In genomic region chr13:30581582-30581981, GRCh38 we compare ENCODE assay signal across 11 cellular contexts. TPM values are rescaled to one million over a fixed set of nuclear protein-coding genes. Genes with fewer than 3 reads are reported as not detected.
DNase-seq lines count a peak whose midpoint lies in the region; ATAC-seq and TF ChIP-seq lines count a peak whose summit lies in the region.
"Had no signal": no experiment of that assay in that cellular context is flagged by ENCODE, and none has a peak within 500 bp of the region (broad histone marks: within the 10 kb centered on the region; RNA-seq: fewer than 3 reads in every experiment).

No MANE protein-coding gene starts in this region.

- H3K4me3 Mint-ChIP-seq in activated CD4-positive, alpha-beta T cell treated with anti-CD3 and anti-CD28 coated beads for 36 hours: no peak overlapping the region
- no peak overlapping the region for H3K4me3 Mint-ChIP-seq in osteocyte (ENCODE audit: unreplicated experiment)
- H3K4me3 Mint-ChIP-seq: mesothelial cell of epicardium; T-helper 1 cell treated with Interleukin-12 subunit alpha and Interleukin-12 subunit beta and Interleukin-4 antibody, amounts not matched to agents 30 μg/mL and 1 μg/mL, for 36 hours had no signal

- POLR2A ChIA-PET in activated CD4-positive, alpha-beta T cell treated with anti-CD3 and anti-CD28 coated beads for 36 hours (lab: Charles Lee): no interaction called here

- CTCF ChIA-PET in activated CD4-positive, alpha-beta T cell treated with anti-CD3 and anti-CD28 coated beads for 36 hours (lab: Charles Lee): interaction anchor here (0.6 to 1.3 kb wide), 8 partner anchors 8 to 452 kb away, joined by 3 to 5 read pairs (median 3); no protein-coding TSS in a partner anchor

- no peaks in the 10 kb centered on the region for H3K9me3 ChIP-seq in uterus
- H3K9me3 ChIP-seq: body of pancreas had no signal

- no peak for ATAC-seq in activated CD4-positive, alpha-beta T cell treated with anti-CD3 and anti-CD28 coated beads for 36 hours
- no peak for ATAC-seq in HG03045 (IDR thresholded peaks at IDR 0.05; ENCODE audit: unreplicated experiment)

- no peaks in the 10 kb centered on the region for H3K27me3 Mint-ChIP-seq in activated CD4-positive, alpha-beta T cell treated with anti-CD3 and anti-CD28 coated beads for 36 hours
- H3K27me3 Mint-ChIP-seq in osteocyte (ENCODE audit: unreplicated experiment): no peaks in the 10 kb centered on the region

- no peak for TF ChIP-seq POLR2A in uterus (IDR thresholded peaks at IDR 0.05)

- no peaks in the 10 kb centered on the region for H3K4me1 ChIP-seq in uterus

- no peaks in the 10 kb centered on the region for H3K27me3 ChIP-seq in uterus
- H3K27me3 ChIP-seq: body of pancreas had no signal

- H3K4me1 Mint-ChIP-seq in activated CD4-positive, alpha-beta T cell treated with anti-CD3 and anti-CD28 coated beads for 36 hours: peaks cover 16% of the 10 kb centered on the region
- peaks cover 14% of the 10 kb centered on the region for H3K4me1 Mint-ChIP-seq in osteocyte (ENCODE audit: unreplicated experiment)

- no peak overlapping the region for H3K27ac ChIP-seq in uterus
- H3K27ac ChIP-seq: body of pancreas had no signal

- no peak overlapping the region for H3K4me3 ChIP-seq in uterus
- H3K4me3 ChIP-seq: body of pancreas had no signal

- H3K9me3 Mint-ChIP-seq in activated CD4-positive, alpha-beta T cell treated with anti-CD3 and anti-CD28 coated beads for 36 hours (ENCODE audit: low read depth): no peaks in the 10 kb centered on the region
- no peaks in the 10 kb centered on the region for H3K9me3 Mint-ChIP-seq in osteocyte (ENCODE audit: unreplicated experiment)
- H3K9me3 Mint-ChIP-seq: mesothelial cell of epicardium; T-helper 1 cell treated with Interleukin-12 subunit alpha and Interleukin-12 subunit beta and Interleukin-4 antibody, amounts not matched to agents 30 μg/mL and 1 μg/mL, for 36 hours had no signal

- H3K36me3 ChIP-seq in uterus: no peaks in the 10 kb centered on the region

- DNase-seq in activated CD4-positive, alpha-beta T cell treated with anti-CD3 and anti-CD28 coated beads for 36 hours: peak; percentile 12
- no peak for DNase-seq in activated CD4-positive, alpha-beta T cell treated with anti-CD3 and anti-CD28 coated beads, Interleukin-2, amount 50 U/mL, for 48 hours
- DNase-seq in M059J (ENCODE audit: low read depth) (peak; percentile 28), cerebellar cortex (ENCODE audit: low spot score) (peak; percentile 9), osteocyte (ENCODE audit: extremely low spot score, unreplicated experiment) (no peak), uterus (no peak)
- no peak for DNase-seq in stimulated activated CD4-positive, alpha-beta T cell treated with anti-CD3 and anti-CD28 coated beads, Interleukin-2, amount 100 ng/mL, for 24 hours

- intact Hi-C loops in activated CD4-positive, alpha-beta T cell treated with anti-CD3 and anti-CD28 coated beads for 36 hours (cut with DNase I, micrococcal nuclease): loop anchor here (5.0 to 10.0 kb wide), 2 partner anchors 221 to 447 kb away; no protein-coding TSS in a partner anchor
- intact Hi-C loops in uterus (cut with DNase I; ENCODE audit: low total_unique reads): no loop called here

- peak; percentile 39 for TF ChIP-seq CTCF in osteocyte (IDR thresholded peaks at IDR 0.05)
- peak in 1 of 4 experiments; percentile 6 for TF ChIP-seq CTCF in uterus (IDR thresholded peaks at IDR 0.05)

- H3K36me3 Mint-ChIP-seq in activated CD4-positive, alpha-beta T cell treated with anti-CD3 and anti-CD28 coated beads for 36 hours (ENCODE audit: low read depth): no peaks in the 10 kb centered on the region
- H3K36me3 Mint-ChIP-seq in osteocyte (ENCODE audit: unreplicated experiment): no peaks in the 10 kb centered on the region
- H3K36me3 Mint-ChIP-seq: mesothelial cell of epicardium had no signal

- no peak overlapping the region for H3K27ac Mint-ChIP-seq in activated CD4-positive, alpha-beta T cell treated with anti-CD3 and anti-CD28 coated beads for 36 hours
- no peak overlapping the region for H3K27ac Mint-ChIP-seq in osteocyte (ENCODE audit: unreplicated experiment)
- H3K27ac Mint-ChIP-seq: mesothelial cell of epicardium; T-helper 1 cell treated with Interleukin-12 subunit alpha and Interleukin-12 subunit beta and Interleukin-4 antibody, amounts not matched to agents 30 μg/mL and 1 μg/mL, for 36 hours had no signal

RNA-seq across cellular contexts. Expression of gene USPL1, which starts 36.1 kb away (rescaled TPM):
- 10 to 100 TPM; 14.8 to 16.9 TPM for total RNA-seq in activated CD4-positive, alpha-beta T cell treated with anti-CD3 and anti-CD28 coated beads for 36 hours
- 14.2 and 19.5 TPM in 2 replicates for total RNA-seq in M059J (2014; rRNA removed; shearing (Covaris generic))
- total RNA-seq in osteocyte (11.9 TPM in 2 replicates), uterus (10 to 100 TPM; 19.7 to 62.1 (median 27.1) TPM)

Comparison
In these comparisons a context has a peak if more than half of its experiments do, and no peak if none do; other contexts are left out.
1. DNase-seq: peak in activated CD4-positive, alpha-beta T cell treated with anti-CD3 and anti-CD28 coated beads for 36 hours (single experiment), M059J (single experiment) and cerebellar cortex (single experiment); none in activated CD4-positive, alpha-beta T cell treated with anti-CD3 and anti-CD28 coated beads, Interleukin-2, amount 50 U/mL, for 48 hours (0 of 2), osteocyte (single experiment), stimulated activated CD4-positive, alpha-beta T cell treated with anti-CD3 and anti-CD28 coated beads, Interleukin-2, amount 100 ng/mL, for 24 hours (0 of 2) and uterus (0 of 2).